Comparison of ENCODE assay signal across 1 cellular context in genomic region chrX:287670-288069, GRCh38.
A peak's percentile ranks its signal among the peaks of the same experiment; 100 is the strongest.
TF ChIP-seq lines count a peak whose summit lies in the region.

No MANE protein-coding gene starts in this region.

TF ChIP-seq in HepG2, 621 proteins besides CTCF, POLR2A, EP300 and RAD21:
- TF ChIP-seq RBFOX2 (IDR thresholded peaks at IDR 0.05; ENCODE audit: low read depth, low read length) = 0 out of 2 replicates have a peak, but pooled peaks have one; percentile 22
- TF ChIP-seq NPAS2 (CRISPR knock-in tag; IDR thresholded peaks at IDR 0.05; ENCODE audit: borderline replicate concordance) = no peak
